Comparison of ENCODE assay signal across 14 cellular contexts in genomic region chr10:26524161-26524831, GRCh38.
DNase-seq lines count a peak whose midpoint lies in the region; ATAC-seq, FAIRE-seq and TF ChIP-seq lines count a peak whose summit lies in the region.
"Had no signal": no experiment of that assay in that cellular context is flagged by ENCODE, and none has a peak within 500 bp of the region (broad histone marks: within the 10 kb centered on the region; RNA-seq: fewer than 3 reads in every experiment).

No MANE protein-coding gene starts in this region.

- intact Hi-C loops in body of pancreas (cut with DNase I) = no loop called here

- no peaks in the 10 kb centered on the region for H3K9me3 ChIP-seq in body of pancreas

- no peak overlapping the region for H3K27ac ChIP-seq in body of pancreas
- H3K27ac ChIP-seq: gastroesophageal sphincter, right atrium auricular region had no signal

- H3K27me3 Mint-ChIP-seq in activated naive CD4-positive, alpha-beta T cell treated with anti-CD3 and anti-CD28 coated beads, Interleukin-2, amount 50 U/mL, for 24 hours = no peaks in the 10 kb centered on the region
- H3K27me3 Mint-ChIP-seq in stimulated activated naive B cell treated with anti-CD40 and anti-IgM and Interleukin-4, amounts not matched to agents 10 μg/mL and 1 μg/mL and 100 μg/mL, for 72 hours = no peaks in the 10 kb centered on the region

- H3K27ac Mint-ChIP-seq in activated naive CD4-positive, alpha-beta T cell treated with anti-CD3 and anti-CD28 coated beads, Interleukin-2, amount 50 U/mL, for 24 hours = peak overlapping the region; percentile 26
- peak overlapping the region; percentile 32 for H3K27ac Mint-ChIP-seq in stimulated activated naive B cell treated with anti-CD40 and anti-IgM and Interleukin-4, amounts not matched to agents 10 μg/mL and 1 μg/mL and 100 μg/mL, for 72 hours
- H3K27ac Mint-ChIP-seq: T-helper 2 cell treated with Interferon-gamma antibody and Interleukin-4, amounts not matched to agents 5 μg/mL and 100 μg/mL, for 36 hours had no signal

- no peak for TF ChIP-seq POLR2A in body of pancreas (IDR thresholded peaks at IDR 0.05)

- H3K4me3 ChIP-seq in fibroblast of pulmonary artery (replicated peaks; ENCODE audit: low read depth, low read length) (no peak overlapping the region), body of pancreas (no peak overlapping the region)
- H3K4me3 ChIP-seq: gastroesophageal sphincter, right atrium auricular region had no signal

- DNase-seq in activated naive CD4-positive, alpha-beta T cell treated with anti-CD3 and anti-CD28 coated beads, Interleukin-2, amount 50 U/mL, for 16 hours = no peak
- DNase-seq in RCC 7860 (ENCODE audit: low spot score) = peak; percentile 49
- peak; percentile 6 for DNase-seq in fibroblast of pulmonary artery (ENCODE audit: low read depth)
- DNase-seq in stimulated activated naive B cell treated with anti-CD40 and anti-IgM and Interleukin-4, amounts not matched to agents 10 μg/mL and 1 μg/mL and 100 μg/mL, for 72 hours = no peak
- no peak for DNase-seq in NCI-H524 (lab: John Stamatoyannopoulos, UW)
- DNase-seq in body of pancreas = no peak
- DNase-seq: amniotic stem cell had no signal

- TF ChIP-seq CTCF in fibroblast of pulmonary artery (IDR thresholded peaks at IDR 0.05; ENCODE audit: low read length, missing control alignments) (no peak), body of pancreas (IDR thresholded peaks at IDR 0.05) (no peak)

- peaks cover 34% of the 10 kb centered on the region for H3K36me3 Mint-ChIP-seq in activated naive CD4-positive, alpha-beta T cell treated with anti-CD3 and anti-CD28 coated beads, Interleukin-2, amount 50 U/mL, for 24 hours
- H3K36me3 Mint-ChIP-seq in stimulated activated naive B cell treated with anti-CD40 and anti-IgM and Interleukin-4, amounts not matched to agents 10 μg/mL and 1 μg/mL and 100 μg/mL, for 72 hours = peaks cover 50 to 67% of the 10 kb centered on the region in 2 donors

- 48% methylated on average over 5 of the region's 5 CpGs for WGBS in body of pancreas, 2 donors

- no peak overlapping the region for H3K4me3 Mint-ChIP-seq in activated naive CD4-positive, alpha-beta T cell treated with anti-CD3 and anti-CD28 coated beads, Interleukin-2, amount 50 U/mL, for 24 hours
- no peak overlapping the region for H3K4me3 Mint-ChIP-seq in stimulated activated naive B cell treated with anti-CD40 and anti-IgM and Interleukin-4, amounts not matched to agents 10 μg/mL and 1 μg/mL and 100 μg/mL, for 72 hours
- H3K4me3 Mint-ChIP-seq: T-helper 2 cell treated with Interferon-gamma antibody and Interleukin-4, amounts not matched to agents 5 μg/mL and 100 μg/mL, for 36 hours had no signal

- peak; percentile 38 for FAIRE-seq in RCC 7860 (lab: Jason Lieb, UNC)
- FAIRE-seq: endometrium had no signal

- H3K27me3 ChIP-seq in body of pancreas = no peaks in the 10 kb centered on the region
- H3K27me3 ChIP-seq: gastroesophageal sphincter, right atrium auricular region had no signal

- H3K4me1 ChIP-seq in body of pancreas = no peaks in the 10 kb centered on the region
- H3K4me1 ChIP-seq: gastroesophageal sphincter, right atrium auricular region had no signal

- no peaks in the 10 kb centered on the region for H3K36me3 ChIP-seq in body of pancreas (replicated peaks in 1 of 2; ENCODE audit: insufficient read depth in 1 of 2, low read depth in 2 of 2)
- H3K36me3 ChIP-seq: gastroesophageal sphincter, right atrium auricular region had no signal

- ATAC-seq in stimulated activated naive B cell treated with anti-CD40 and anti-IgM and Interleukin-4, amounts not matched to agents 10 μg/mL and 1 μg/mL and 100 μg/mL, for 72 hours (replicated peaks) = no peak
- no peak for ATAC-seq in HG02870 (IDR thresholded peaks at IDR 0.05; ENCODE audit: unreplicated experiment)
- no peak for ATAC-seq in body of pancreas
- ATAC-seq: activated CD4-positive, CD25-positive, alpha-beta regulatory T cell treated with anti-CD3 and anti-CD28 coated beads, Interleukin-2, amount 50 U/mL, for 24 hours; gastroesophageal sphincter had no signal

- peaks cover 38% of the 10 kb centered on the region for H3K4me1 Mint-ChIP-seq in activated naive CD4-positive, alpha-beta T cell treated with anti-CD3 and anti-CD28 coated beads, Interleukin-2, amount 50 U/mL, for 24 hours
- peaks cover 32 to 44% of the 10 kb centered on the region in 2 donors for H3K4me1 Mint-ChIP-seq in stimulated activated naive B cell treated with anti-CD40 and anti-IgM and Interleukin-4, amounts not matched to agents 10 μg/mL and 1 μg/mL and 100 μg/mL, for 72 hours

- H3K9me3 Mint-ChIP-seq in activated naive CD4-positive, alpha-beta T cell treated with anti-CD3 and anti-CD28 coated beads, Interleukin-2, amount 50 U/mL, for 24 hours = no peaks in the 10 kb centered on the region
- H3K9me3 Mint-ChIP-seq in stimulated activated naive B cell treated with anti-CD40 and anti-IgM and Interleukin-4, amounts not matched to agents 10 μg/mL and 1 μg/mL and 100 μg/mL, for 72 hours = peaks cover 0 to under 1% of the 10 kb centered on the region in 2 donors

Comparison
In these comparisons a context has a peak if more than half of its experiments do, and no peak if none do; other contexts are left out.
1. DNase-seq: peak in RCC 7860 (single experiment) and fibroblast of pulmonary artery (single experiment); none in activated naive CD4-positive, alpha-beta T cell treated with anti-CD3 and anti-CD28 coated beads, Interleukin-2, amount 50 U/mL, for 16 hours (single experiment), stimulated activated naive B cell treated with anti-CD40 and anti-IgM and Interleukin-4, amounts not matched to agents 10 μg/mL and 1 μg/mL and 100 μg/mL, for 72 hours (single experiment), NCI-H524 (0 of 2) and body of pancreas (0 of 4).